In genomic region chr4:165112258-165113156, GRCh38 we compare ENCODE assay signal across 8 cellular contexts. TPM values are rescaled to one million over a fixed set of nuclear protein-coding genes. Genes with fewer than 3 reads are reported as not detected.
DNase-seq lines count a peak whose midpoint lies in the region; ATAC-seq and TF ChIP-seq lines count a peak whose summit lies in the region.

TSS of gene TMEM192 (minus strand) at chr4:165112860. CDS start at chr4:165112773, 87 bp downstream.

- H3K4me3 ChIP-seq in liver (ENCODE audit: low read depth in 1 of 3, low read length in 3 of 3), result peak within 1 kb of the TSS; percentile 84 to 95 (median 91)

- H3K9ac ChIP-seq in liver (ENCODE audit: low read depth in 1 of 2, low read length in 2 of 2), result peak within 1 kb of the TSS; percentile 61 to 97

- ATAC-seq in GM19328 (IDR thresholded peaks at IDR 0.05; ENCODE audit: unreplicated experiment) (peak; percentile 97), HG03520 (IDR thresholded peaks at IDR 0.05; ENCODE audit: unreplicated experiment) (peak; percentile 95)

- no peaks in the 10 kb centered on the region for H3K9me3 ChIP-seq in liver (ENCODE audit: control insufficient read depth in 4 of 4, low read length in 3 of 4)

- no peak for TF ChIP-seq RAD21 in liver (IDR thresholded peaks at IDR 0.05)

- WGBS in liver, result under 1% methylated on average over 73 of the region's 73 CpGs

- peak; percentile 95 for DNase-seq in NCI-H526 treated with DMSO at 0.1 percent for 48 hours (lab: John Stamatoyannopoulos, UW)
- DNase-seq in activated CD4-positive, alpha-beta T cell treated with anti-CD3 and anti-CD28 coated beads, Interleukin-2, amount 50 U/mL, for 48 hours, result peak; percentile 93
- peak; percentile 85 to 95 for DNase-seq in dermis microvascular lymphatic vessel endothelial cell (ENCODE audit: low read depth in 2 of 2)
- peak; percentile 91 for DNase-seq in stimulated activated CD4-positive, alpha-beta T cell treated with anti-CD3 and anti-CD28 coated beads, Interleukin-4, amount 100 ng/mL, for 24 hours

- peaks cover 0 to 7% (median 4%) of the 10 kb centered on the region in 4 donors for H3K4me1 ChIP-seq in liver (ENCODE audit: control insufficient read depth in 4 of 4, insufficient read depth in 4 of 4, low read length in 3 of 4)

- H3K36me3 ChIP-seq in liver (ENCODE audit: control insufficient read depth in 4 of 4, insufficient read depth in 3 of 4, low read depth in 1 of 4, low read length in 3 of 4), result no peaks in the 10 kb centered on the region

- peak within 1 kb of the TSS; percentile 92 for H3K27ac ChIP-seq in C4-2B
- H3K27ac ChIP-seq in liver (ENCODE audit: low read depth in 1 of 2, low read length in 2 of 2), result peak within 1 kb of the TSS; percentile 98

- H3K27me3 ChIP-seq in liver (ENCODE audit: control insufficient read depth in 4 of 4, insufficient read depth in 4 of 4, low read length in 3 of 4), result no peaks in the 10 kb centered on the region

- TF ChIP-seq CTCF in C4-2B (conservative IDR thresholded peaks at IDR 0.05), result no peak
- peak; percentile 9 for TF ChIP-seq CTCF in liver (IDR thresholded peaks at IDR 0.05; ENCODE audit: low read depth, low read length, missing input control)

TF ChIP-seq in liver, 16 proteins besides CTCF, POLR2A, EP300 and RAD21:
- TF ChIP-seq REST (IDR thresholded peaks at IDR 0.05) (peak; percentile 90), NR2F2 (IDR thresholded peaks at IDR 0.05) (peak; percentile 64), RXRA (IDR thresholded peaks at IDR 0.05) (no peak), TAF1 (conservative IDR thresholded peaks at IDR 0.05) (peak; percentile 67), SP1 (IDR thresholded peaks at IDR 0.05) (peak; percentile 94), FOXA2 (IDR thresholded peaks at IDR 0.05) (no peak), EGR1 (IDR thresholded peaks at IDR 0.05; ENCODE audit: low read depth in 2 of 2) (no peak), HNF4A (conservative IDR thresholded peaks at IDR 0.05) (peak in 1 of 2 donors; percentile 22), YY1 (IDR thresholded peaks at IDR 0.05) (peak; percentile 90), GABPA (IDR thresholded peaks at IDR 0.05 in 1 of 2, conservative IDR thresholded peaks at IDR 0.05 in 1 of 2) (peak in 1 of 2 donors; percentile 71), HNF4G (IDR thresholded peaks at IDR 0.05) (peak; percentile 18)
TF ChIP-seq in liver: peak in this region for 8.

RNA-seq across cellular contexts. Expression of gene TMEM192, which starts in this region (rescaled TPM):
- total RNA-seq in dermis microvascular lymphatic vessel endothelial cell (6.8 and 12.0 TPM in 2 replicates), liver (10 to 100 TPM; 10.6 to 19.6 TPM)
- 10 to 100 TPM; 18.3 to 20.3 TPM for polyA plus RNA-seq in liver

Comparison
In these comparisons a context has a peak if more than half of its experiments do, and no peak if none do; other contexts are left out.
1. Peak in every context shown above with its lines: DNase-seq, ATAC-seq, H3K4me3 ChIP-seq and H3K27ac ChIP-seq.